10 cellular contexts compared by ENCODE assay signal in genomic region chr19:18699403-18700054, GRCh38. TPM values are rescaled to one million over a fixed set of nuclear protein-coding genes. Genes with fewer than 3 reads are reported as not detected.
DNase-seq lines count a peak whose midpoint lies in the region; ATAC-seq and TF ChIP-seq lines count a peak whose summit lies in the region.
"Had no signal": no experiment of that assay in that cellular context is flagged by ENCODE, and none has a peak within 500 bp of the region (broad histone marks: within the 10 kb centered on the region; RNA-seq: fewer than 3 reads in every experiment).

No MANE protein-coding gene starts in this region.

- peaks cover 38% of the 10 kb centered on the region for H3K4me1 ChIP-seq in CD4-positive, CD25-positive, alpha-beta regulatory T cell (ENCODE audit: control insufficient read depth, insufficient read depth, low read length, poor library complexity, severe bottlenecking)
- H3K4me1 ChIP-seq in Loucy (ENCODE audit: insufficient read depth, low read length, poor library complexity, severe bottlenecking) (peaks cover 14% of the 10 kb centered on the region), body of pancreas (peaks cover 34% of the 10 kb centered on the region), right atrium auricular region (peaks cover 0 to 20% of the 10 kb centered on the region in 2 donors)

- DNase-seq in CD4-positive, CD25-positive, alpha-beta regulatory T cell: peak in 2 of 3 donors; percentile 9 to 33
- DNase-seq in body of pancreas: no peak
- DNase-seq in natural killer cell treated with Interleukin-12 subunit alpha and Interleukin-12 subunit beta and Interleukin-15 and Interleukin-18, amount 100 ng/mL, for 72 hours (ENCODE audit: low spot score): no peak
- DNase-seq in DMS114 treated with DMSO at 0.1 percent for 48 hours (lab: John Stamatoyannopoulos, UW; ENCODE audit: unreplicated experiment): no peak
- DNase-seq in right atrium auricular region (ENCODE audit: low spot score): no peak
- DNase-seq: cortex of kidney, IMR-90 had no signal

- no peaks in the 10 kb centered on the region for H3K36me3 Mint-ChIP-seq in CD4-positive, CD25-positive, alpha-beta regulatory T cell
- H3K36me3 Mint-ChIP-seq in natural killer cell treated with Interleukin-12 subunit alpha and Interleukin-12 subunit beta and Interleukin-15 and Interleukin-18, amount 100 ng/mL, for 72 hours: no peaks in the 10 kb centered on the region

- no peak for TF ChIP-seq CTCF in Loucy (conservative IDR thresholded peaks at IDR 0.05; ENCODE audit: low read length)
- no peak for TF ChIP-seq CTCF in body of pancreas (IDR thresholded peaks at IDR 0.05)
- TF ChIP-seq CTCF in right atrium auricular region (IDR thresholded peaks at IDR 0.05): no peak

- H3F3A ChIP-seq in Loucy (ENCODE audit: low read depth): peaks cover 10% of the 10 kb centered on the region; the same call in 1 of the 2 replicates

- H3K4me3 Mint-ChIP-seq in CD4-positive, CD25-positive, alpha-beta regulatory T cell: peak overlapping the region; percentile 88 to 94 (median 90)
- peak overlapping the region; percentile 72 for H3K4me3 Mint-ChIP-seq in natural killer cell treated with Interleukin-12 subunit alpha and Interleukin-12 subunit beta and Interleukin-15 and Interleukin-18, amount 100 ng/mL, for 72 hours

- no peak for TF ChIP-seq POLR2A in body of pancreas (IDR thresholded peaks at IDR 0.05)

- H3K9me3 Mint-ChIP-seq in CD4-positive, CD25-positive, alpha-beta regulatory T cell: no peaks in the 10 kb centered on the region
- H3K9me3 Mint-ChIP-seq in natural killer cell treated with Interleukin-12 subunit alpha and Interleukin-12 subunit beta and Interleukin-15 and Interleukin-18, amount 100 ng/mL, for 72 hours: no peaks in the 10 kb centered on the region

- no peaks in the 10 kb centered on the region for H3K27me3 Mint-ChIP-seq in CD4-positive, CD25-positive, alpha-beta regulatory T cell
- H3K27me3 Mint-ChIP-seq in natural killer cell treated with Interleukin-12 subunit alpha and Interleukin-12 subunit beta and Interleukin-15 and Interleukin-18, amount 100 ng/mL, for 72 hours: no peaks in the 10 kb centered on the region

- WGBS in body of pancreas, 2 donors: 64 to 84% methylated on average over 5 to 14 of the region's 14 CpGs

- no peaks in the 10 kb centered on the region for H3K36me3 ChIP-seq in CD4-positive, CD25-positive, alpha-beta regulatory T cell (ENCODE audit: control insufficient read depth, insufficient read depth, low read length)
- no peaks in the 10 kb centered on the region for H3K36me3 ChIP-seq in Loucy (ENCODE audit: insufficient read depth, low read length)
- no peaks in the 10 kb centered on the region for H3K36me3 ChIP-seq in body of pancreas (replicated peaks in 1 of 2; ENCODE audit: insufficient read depth in 1 of 2, low read depth in 2 of 2)
- no peaks in the 10 kb centered on the region for H3K36me3 ChIP-seq in right atrium auricular region

- peak overlapping the region; percentile 71 for H3K9ac ChIP-seq in Loucy (ENCODE audit: low read depth, low read length, poor library complexity, severe bottlenecking)

- peak overlapping the region; percentile 87 for H3K4me3 ChIP-seq in CD4-positive, CD25-positive, alpha-beta regulatory T cell (ENCODE audit: low read depth, low read length)
- H3K4me3 ChIP-seq in Loucy (ENCODE audit: low read length, poor library complexity, severe bottlenecking): peak overlapping the region; percentile 77
- H3K4me3 ChIP-seq in body of pancreas: no peak overlapping the region
- H3K4me3 ChIP-seq in right atrium auricular region: no peak overlapping the region

- H3K27ac Mint-ChIP-seq in CD4-positive, CD25-positive, alpha-beta regulatory T cell: peak overlapping the region; percentile 96 to 99 (median 97)
- H3K27ac Mint-ChIP-seq in natural killer cell treated with Interleukin-12 subunit alpha and Interleukin-12 subunit beta and Interleukin-15 and Interleukin-18, amount 100 ng/mL, for 72 hours: peak overlapping the region in 1 of 2 donors; percentile 17

- no peak for ATAC-seq in CD4-positive, CD25-positive, alpha-beta regulatory T cell (ENCODE audit: low read depth in 2 of 2)
- ATAC-seq in body of pancreas: no peak
- ATAC-seq in natural killer cell treated with Interleukin-12 subunit alpha and Interleukin-12 subunit beta and Interleukin-15 and Interleukin-18, amount 100 ng/mL, for 72 hours: no peak
- no peak for ATAC-seq in HG03175 (IDR thresholded peaks at IDR 0.05; ENCODE audit: unreplicated experiment)
- no peak for ATAC-seq in HG03460 (IDR thresholded peaks at IDR 0.05; ENCODE audit: unreplicated experiment)

- peaks cover 9% of the 10 kb centered on the region for H4K20me1 ChIP-seq in Loucy (ENCODE audit: insufficient read depth, low read length, poor library complexity, severe bottlenecking)

- H3K27ac ChIP-seq in CD4-positive, CD25-positive, alpha-beta regulatory T cell (ENCODE audit: insufficient read depth, low read length, poor library complexity, severe bottlenecking): peak overlapping the region; percentile 77
- H3K27ac ChIP-seq in body of pancreas (peak overlapping the region; percentile 20 to 86 (median 75)), right atrium auricular region (no peak overlapping the region)

- intact Hi-C loops in body of pancreas (cut with DNase I): no loop called here

- H3K27me3 ChIP-seq in CD4-positive, CD25-positive, alpha-beta regulatory T cell (ENCODE audit: control insufficient read depth, insufficient read depth, low read length): no peaks in the 10 kb centered on the region
- H3K27me3 ChIP-seq in Loucy (ENCODE audit: insufficient read depth, low read length, poor library complexity, severe bottlenecking) (no peaks in the 10 kb centered on the region), body of pancreas (no peaks in the 10 kb centered on the region), right atrium auricular region (no peaks in the 10 kb centered on the region)

- H2AFZ ChIP-seq in Loucy (ENCODE audit: low read length): no peak overlapping the region

- H3K9me3 ChIP-seq in CD4-positive, CD25-positive, alpha-beta regulatory T cell (ENCODE audit: control insufficient read depth in 2 of 2, low read length in 2 of 2): no peaks in the 10 kb centered on the region
- no peaks in the 10 kb centered on the region for H3K9me3 ChIP-seq in Loucy (ENCODE audit: insufficient read depth, low read depth, low read length)
- no peaks in the 10 kb centered on the region for H3K9me3 ChIP-seq in body of pancreas
- no peaks in the 10 kb centered on the region for H3K9me3 ChIP-seq in right atrium auricular region

- H3K4me2 ChIP-seq in Loucy (ENCODE audit: low read depth, low read length, poor library complexity, severe bottlenecking): peak overlapping the region; percentile 94

- H3K79me2 ChIP-seq in Loucy (ENCODE audit: insufficient read depth, low read length): peaks cover 57% of the 10 kb centered on the region

- H3K9me2 ChIP-seq in Loucy (replicated peaks; ENCODE audit: low read depth, low read length): no peaks in the 10 kb centered on the region

- peaks cover 8 to 51% (median 23%) of the 10 kb centered on the region in 4 donors for H3K4me1 Mint-ChIP-seq in CD4-positive, CD25-positive, alpha-beta regulatory T cell
- peaks cover 10 to 21% of the 10 kb centered on the region in 2 donors for H3K4me1 Mint-ChIP-seq in natural killer cell treated with Interleukin-12 subunit alpha and Interleukin-12 subunit beta and Interleukin-15 and Interleukin-18, amount 100 ng/mL, for 72 hours (ENCODE audit: low read depth in 2 of 2)

RNA-seq across cellular contexts. Expression of gene CRTC1, which starts 16.0 kb away (rescaled TPM):
- 20.2 TPM for total RNA-seq in CD4-positive, CD25-positive, alpha-beta regulatory T cell
- polyA plus RNA-seq in CD4-positive, CD25-positive, alpha-beta regulatory T cell: 1 to 10 TPM in 2 of 4 donors, under 1 TPM in 2; 0.47 to 1.5 (median 0.82) TPM
- total RNA-seq in body of pancreas (1 to 10 TPM; 4.9 to 6.5 TPM), right atrium auricular region (1 to 10 TPM; 4.0 to 5.8 TPM)
- 1 to 10 TPM; 7.6 to 9.3 TPM for total RNA-seq in natural killer cell treated with Interleukin-12 subunit alpha and Interleukin-12 subunit beta and Interleukin-15 and Interleukin-18, amount 100 ng/mL, for 72 hours

Comparison
In these comparisons a context has a peak if more than half of its experiments do, and no peak if none do; other contexts are left out.
1. DNase-seq: peak in CD4-positive, CD25-positive, alpha-beta regulatory T cell (2 of 3); none in body of pancreas (0 of 4), natural killer cell treated with Interleukin-12 subunit alpha and Interleukin-12 subunit beta and Interleukin-15 and Interleukin-18, amount 100 ng/mL, for 72 hours (single experiment), DMS114 treated with DMSO at 0.1 percent for 48 hours (single experiment) and right atrium auricular region (single experiment).
2. H3K27ac ChIP-seq: peak in CD4-positive, CD25-positive, alpha-beta regulatory T cell (single experiment) and body of pancreas (4 of 4); none in right atrium auricular region (0 of 2).
3. H3K4me3 ChIP-seq: peak in CD4-positive, CD25-positive, alpha-beta regulatory T cell (single experiment) and Loucy (single experiment); none in body of pancreas (0 of 2) and right atrium auricular region (0 of 2).